1 cellular context compared by ENCODE assay signal in genomic region chr5:17402291-17403121, GRCh38.
TF ChIP-seq lines count a peak whose summit lies in the region.

No MANE protein-coding gene starts in this region.

TF ChIP-seq in H1, 55 proteins besides CTCF, POLR2A, EP300 and RAD21 (continued from another document):
- TF ChIP-seq USF2 (IDR thresholded peaks at IDR 0.05; ENCODE audit: low read length) (no peak), HDAC2 (IDR thresholded peaks at IDR 0.05; ENCODE audit: borderline replicate concordance in 1 of 2, low read depth in 2 of 2, low read length in 2 of 2) (no peak)
